Comparison of ENCODE assay signal across 10 cellular contexts in the genomic region with DNA sequence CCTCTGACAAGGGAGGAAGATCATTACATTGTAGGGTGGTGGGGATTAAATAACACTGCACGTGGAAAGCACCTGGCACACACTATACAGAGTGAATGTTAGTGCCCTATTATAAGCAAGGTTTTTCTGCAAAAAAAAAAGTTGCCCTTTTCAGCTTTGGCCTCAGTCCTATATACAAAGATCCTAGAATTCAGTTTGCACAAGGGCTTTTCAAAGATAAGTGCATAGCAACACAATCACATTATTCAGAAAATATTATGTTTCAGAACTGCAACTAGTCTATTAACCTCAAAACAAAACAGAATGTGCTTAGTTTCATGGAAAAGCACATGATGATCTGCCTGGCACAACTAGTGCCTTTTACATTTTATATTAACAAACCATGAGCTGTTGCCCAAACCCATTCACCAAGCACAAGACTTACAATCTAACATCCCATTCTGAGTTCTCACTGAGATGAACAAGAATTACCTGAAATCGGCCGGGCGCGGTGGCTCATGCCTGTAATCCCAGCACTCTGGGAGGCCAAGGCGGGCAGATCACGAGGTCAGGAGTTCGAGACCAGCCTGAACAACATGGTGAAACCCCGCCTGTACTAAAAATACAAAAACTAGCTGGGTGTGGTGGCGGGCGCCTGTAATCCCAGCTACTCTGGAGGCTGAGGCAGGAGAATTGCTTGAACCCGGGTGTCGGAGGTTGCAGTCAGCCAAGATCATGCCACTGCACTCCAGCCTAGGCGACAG. TPM values are rescaled to one million over a fixed set of nuclear protein-coding genes. Genes with fewer than 3 reads are reported as not detected.
DNase-seq lines count a peak whose midpoint lies in the region; ATAC-seq and TF ChIP-seq lines count a peak whose summit lies in the region.
"Had no signal": no experiment of that assay in that cellular context is flagged by ENCODE, and none has a peak within 500 bp of the region (broad histone marks: within the 10 kb centered on the region; RNA-seq: fewer than 3 reads in every experiment).

No MANE protein-coding gene starts in this region.

- WGBS in suprapubic skin, result 56% methylated on average over 14 of the region's 14 CpGs

- ATAC-seq in activated CD8-positive, alpha-beta memory T cell treated with anti-CD3 and anti-CD28 coated beads, Interleukin-2, amount 10 ng/mL, durations not matched to agents 7 days and 5 days, result no peak

- TF ChIP-seq POLR2A in suprapubic skin (IDR thresholded peaks at IDR 0.05), result no peak

- H3K27ac ChIP-seq in RWPE1 (peak overlapping the region; percentile 65), suprapubic skin (peak overlapping the region; percentile 28)

- H3K4me3 Mint-ChIP-seq in activated CD8-positive, alpha-beta memory T cell treated with anti-CD3 and anti-CD28 coated beads, Interleukin-2, amount 10 ng/mL, durations not matched to agents 7 days and 5 days, result peak overlapping the region; percentile 91

- peak overlapping the region; percentile 19 for H3K27ac Mint-ChIP-seq in activated CD8-positive, alpha-beta memory T cell treated with anti-CD3 and anti-CD28 coated beads, Interleukin-2, amount 10 ng/mL, durations not matched to agents 7 days and 5 days

- H3K27me3 ChIP-seq in suprapubic skin, result no peaks in the 10 kb centered on the region

- peaks cover 22% of the 10 kb centered on the region for H3K36me3 Mint-ChIP-seq in activated CD8-positive, alpha-beta memory T cell treated with anti-CD3 and anti-CD28 coated beads, Interleukin-2, amount 10 ng/mL, durations not matched to agents 7 days and 5 days

- H3K4me3 ChIP-seq in suprapubic skin, result peak overlapping the region; percentile 95

- no peaks in the 10 kb centered on the region for H3K27me3 Mint-ChIP-seq in activated CD8-positive, alpha-beta memory T cell treated with anti-CD3 and anti-CD28 coated beads, Interleukin-2, amount 10 ng/mL, durations not matched to agents 7 days and 5 days

- H3K4me1 Mint-ChIP-seq in activated CD8-positive, alpha-beta memory T cell treated with anti-CD3 and anti-CD28 coated beads, Interleukin-2, amount 10 ng/mL, durations not matched to agents 7 days and 5 days, result peaks cover 63% of the 10 kb centered on the region

- peaks cover 40% of the 10 kb centered on the region for H3K4me1 ChIP-seq in suprapubic skin

- TF ChIP-seq CTCF in RWPE1 (conservative IDR thresholded peaks at IDR 0.05; ENCODE audit: low read depth) (no peak), suprapubic skin (IDR thresholded peaks at IDR 0.05) (no peak)

- CTCF ChIA-PET in activated CD8-positive, alpha-beta memory T cell treated with anti-CD3 and anti-CD28 coated beads, Interleukin-2, amount 10 ng/mL, durations not matched to agents 7 days and 5 days (lab: Charles Lee), result interaction anchor here (0.7 to 5.7 kb wide), 10 partner anchors 10 to 311 kb away, joined by 3 to 77 read pairs (median 14); a partner anchor contains a TSS
- CTCF ChIA-PET in RWPE1 (lab: Yijun Ruan, JAX), result interaction anchor here (0.6 to 0.7 kb wide), 2 partner anchors 12 to 596 kb away, joined by 3 to 4 read pairs; no protein-coding TSS in a partner anchor

- DNase-seq in activated CD8-positive, alpha-beta memory T cell treated with anti-CD3 and anti-CD28 coated beads, Interleukin-2, amount 10 ng/mL, durations not matched to agents 7 days and 5 days, result no peak
- DNase-seq in activated CD8-positive, alpha-beta memory T cell treated with anti-CD3 and anti-CD28 coated beads, Interleukin-2, amount 50 U/mL, for 48 hours, result no peak
- DNase-seq in RWPE1 (ENCODE audit: low spot score) (no peak), fibroblast of peridontal ligament (ENCODE audit: extremely low read depth) (peak; percentile 22), suprapubic skin (ENCODE audit: low spot score in 2 of 2) (peak in 1 of 2 donors; percentile 58), islet precursor cell (no peak), NCI-H187 treated with DMSO at 0.1 percent for 48 hours (lab: John Stamatoyannopoulos, UW) (no peak)
- no peak for DNase-seq in activated CD4-positive, CD25-positive, alpha-beta regulatory T cell treated with anti-CD3 and anti-CD28 coated beads, Interleukin-2, amount 50 U/mL, for 72 hours
- DNase-seq: stimulated activated CD4-positive, alpha-beta T cell treated with anti-CD3 and anti-CD28 coated beads, Interleukin-2, amount 100 ng/mL, for 24 hours had no signal

- no peaks in the 10 kb centered on the region for H3K36me3 ChIP-seq in suprapubic skin

- no peaks in the 10 kb centered on the region for H3K9me3 ChIP-seq in suprapubic skin

- no peak for TF ChIP-seq EP300 in suprapubic skin (IDR thresholded peaks at IDR 0.05)

- POLR2A ChIA-PET in RWPE1 (lab: Yijun Ruan, JAX; ENCODE audit: low non-redundant PET), result no interaction called here

- H3K9me3 Mint-ChIP-seq in activated CD8-positive, alpha-beta memory T cell treated with anti-CD3 and anti-CD28 coated beads, Interleukin-2, amount 10 ng/mL, durations not matched to agents 7 days and 5 days (ENCODE audit: low read depth), result no peaks in the 10 kb centered on the region
- H3K9me3 Mint-ChIP-seq: CD14-positive monocyte had no signal

RNA-seq across cellular contexts. Expression of a gene that starts 1.8 kb away (rescaled TPM):
- total RNA-seq in activated CD8-positive, alpha-beta memory T cell treated with anti-CD3 and anti-CD28 coated beads, Interleukin-2, amount 10 ng/mL, durations not matched to agents 7 days and 5 days, result 10 to 100 TPM; 41.4 to 45.1 TPM
- total RNA-seq in suprapubic skin, result 100 to 1,000 TPM in 3 of 4 donors, 10 to 100 TPM in 1; 67.2 to 142 (median 124) TPM

RNA-seq across cellular contexts. Expression of a gene that starts 9.9 kb away (rescaled TPM):
- 10 to 100 TPM; 40.0 to 40.6 TPM for total RNA-seq in activated CD8-positive, alpha-beta memory T cell treated with anti-CD3 and anti-CD28 coated beads, Interleukin-2, amount 10 ng/mL, durations not matched to agents 7 days and 5 days
- 10 to 100 TPM; 39.1 to 61.2 (median 51.6) TPM for total RNA-seq in suprapubic skin
